In the genomic region with DNA sequence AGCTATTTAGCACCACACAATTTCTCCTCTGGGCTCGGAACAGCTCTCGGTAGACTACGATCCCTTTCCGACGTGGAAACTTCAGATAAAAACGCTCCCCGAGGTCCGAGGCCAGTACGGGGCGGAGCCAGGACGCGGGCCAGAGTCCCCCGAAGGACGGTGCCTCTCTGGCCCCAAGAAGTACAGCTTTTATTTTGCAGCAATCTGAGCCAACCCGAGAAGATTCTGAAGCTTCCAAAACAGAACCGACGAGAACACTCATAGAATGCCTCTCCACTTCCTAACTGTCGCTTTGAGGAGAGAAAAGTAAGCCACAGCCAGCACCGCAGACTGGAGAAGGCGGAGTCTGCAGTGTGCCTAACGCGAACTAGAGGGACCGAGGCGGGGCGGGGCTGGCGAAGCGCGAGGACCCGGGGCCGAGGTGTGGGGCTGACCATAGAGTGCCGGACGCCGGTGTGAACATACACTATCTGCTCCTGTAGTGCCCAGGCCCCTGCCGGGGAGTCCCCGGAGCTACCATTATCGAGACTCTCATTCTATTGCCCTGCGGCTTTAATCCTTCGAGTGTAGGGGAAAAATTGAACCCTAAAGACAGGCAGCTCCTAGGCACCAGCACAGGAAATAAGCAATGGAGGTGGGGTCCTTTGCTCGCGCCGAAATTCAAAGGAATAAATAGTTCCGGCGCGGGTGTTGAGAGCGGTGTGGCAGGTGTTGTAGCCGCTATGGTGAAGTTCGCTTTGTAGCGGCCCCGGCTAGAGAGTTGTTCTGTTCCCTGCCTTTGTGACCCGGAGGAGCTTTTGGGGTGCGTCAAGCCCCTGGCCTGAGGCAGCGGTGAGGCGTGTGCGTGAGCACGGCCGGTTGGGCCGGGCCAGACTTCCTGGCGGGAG, we compare ENCODE assay signal across 1 cellular context.
A peak's percentile ranks its signal among the peaks of the same experiment; 100 is the strongest.
TF ChIP-seq lines count a peak whose summit lies in the region.

Gene SMC2, plus strand, starts transcription at position 663 of the 887 bp plus-strand sequence. CDS start 1,076 bp downstream, outside the sequence.

TF ChIP-seq in K562, 482 proteins besides CTCF, POLR2A, EP300 and RAD21 (continued from another document):
- TF ChIP-seq, protein P1, sequence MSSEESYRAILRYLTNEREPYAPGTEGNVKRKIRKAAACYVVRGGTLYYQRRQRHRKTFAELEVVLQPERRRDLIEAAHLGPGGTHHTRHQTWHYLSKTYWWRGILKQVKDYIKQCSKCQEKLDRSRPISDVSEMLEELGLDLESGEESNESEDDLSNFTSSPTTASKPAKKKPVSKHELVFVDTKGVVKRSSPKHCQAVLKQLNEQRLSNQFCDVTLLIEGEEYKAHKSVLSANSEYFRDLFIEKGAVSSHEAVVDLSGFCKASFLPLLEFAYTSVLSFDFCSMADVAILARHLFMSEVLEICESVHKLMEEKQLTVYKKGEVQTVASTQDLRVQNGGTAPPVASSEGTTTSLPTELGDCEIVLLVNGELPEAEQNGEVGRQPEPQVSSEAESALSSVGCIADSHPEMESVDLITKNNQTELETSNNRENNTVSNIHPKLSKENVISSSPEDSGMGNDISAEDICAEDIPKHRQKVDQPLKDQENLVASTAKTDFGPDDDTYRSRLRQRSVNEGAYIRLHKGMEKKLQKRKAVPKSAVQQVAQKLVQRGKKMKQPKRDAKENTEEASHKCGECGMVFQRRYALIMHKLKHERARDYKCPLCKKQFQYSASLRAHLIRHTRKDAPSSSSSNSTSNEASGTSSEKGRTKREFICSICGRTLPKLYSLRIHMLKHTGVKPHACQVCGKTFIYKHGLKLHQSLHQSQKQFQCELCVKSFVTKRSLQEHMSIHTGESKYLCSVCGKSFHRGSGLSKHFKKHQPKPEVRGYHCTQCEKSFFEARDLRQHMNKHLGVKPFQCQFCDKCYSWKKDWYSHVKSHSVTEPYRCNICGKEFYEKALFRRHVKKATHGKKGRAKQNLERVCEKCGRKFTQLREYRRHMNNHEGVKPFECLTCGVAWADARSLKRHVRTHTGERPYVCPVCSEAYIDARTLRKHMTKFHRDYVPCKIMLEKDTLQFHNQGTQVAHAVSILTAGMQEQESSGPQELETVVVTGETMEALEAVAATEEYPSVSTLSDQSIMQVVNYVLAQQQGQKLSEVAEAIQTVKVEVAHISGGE (CRISPR knock-in tag; IDR thresholded peaks at IDR 0.05), result peak in 1 of 3 experiments; percentile 79; a peak in 2 of 6 replicates
- TF ChIP-seq HDAC8 (tag; IDR thresholded peaks at IDR 0.05) (no peak), ZFX (CRISPR knock-in tag; IDR thresholded peaks at IDR 0.05) (peak; percentile 86), TBP (optimal IDR thresholded peaks at IDR 0.05; ENCODE audit: low read depth, low read length) (peak; percentile 93), TAF9B (IDR thresholded peaks at IDR 0.05; ENCODE audit: partially characterized antibody) (peak; percentile 40), ZNF311 (CRISPR knock-in tag; IDR thresholded peaks at IDR 0.05) (no peak), CREM (IDR thresholded peaks at IDR 0.05; ENCODE audit: low read depth) (peak; percentile 39; the same call in 1 of the 2 replicates), ZNF23 (CRISPR knock-in tag; IDR thresholded peaks at IDR 0.05) (no peak), CEBPZ (IDR thresholded peaks at IDR 0.05; ENCODE audit: borderline replicate concordance, low read depth, low read length) (no peak)
- TF ChIP-seq, protein P2, sequence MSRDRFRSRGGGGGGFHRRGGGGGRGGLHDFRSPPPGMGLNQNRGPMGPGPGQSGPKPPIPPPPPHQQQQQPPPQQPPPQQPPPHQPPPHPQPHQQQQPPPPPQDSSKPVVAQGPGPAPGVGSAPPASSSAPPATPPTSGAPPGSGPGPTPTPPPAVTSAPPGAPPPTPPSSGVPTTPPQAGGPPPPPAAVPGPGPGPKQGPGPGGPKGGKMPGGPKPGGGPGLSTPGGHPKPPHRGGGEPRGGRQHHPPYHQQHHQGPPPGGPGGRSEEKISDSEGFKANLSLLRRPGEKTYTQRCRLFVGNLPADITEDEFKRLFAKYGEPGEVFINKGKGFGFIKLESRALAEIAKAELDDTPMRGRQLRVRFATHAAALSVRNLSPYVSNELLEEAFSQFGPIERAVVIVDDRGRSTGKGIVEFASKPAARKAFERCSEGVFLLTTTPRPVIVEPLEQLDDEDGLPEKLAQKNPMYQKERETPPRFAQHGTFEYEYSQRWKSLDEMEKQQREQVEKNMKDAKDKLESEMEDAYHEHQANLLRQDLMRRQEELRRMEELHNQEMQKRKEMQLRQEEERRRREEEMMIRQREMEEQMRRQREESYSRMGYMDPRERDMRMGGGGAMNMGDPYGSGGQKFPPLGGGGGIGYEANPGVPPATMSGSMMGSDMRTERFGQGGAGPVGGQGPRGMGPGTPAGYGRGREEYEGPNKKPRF (IDR thresholded peaks at IDR 0.05; ENCODE audit: low read depth, low read length), result no peak
- TF ChIP-seq, protein P3, sequence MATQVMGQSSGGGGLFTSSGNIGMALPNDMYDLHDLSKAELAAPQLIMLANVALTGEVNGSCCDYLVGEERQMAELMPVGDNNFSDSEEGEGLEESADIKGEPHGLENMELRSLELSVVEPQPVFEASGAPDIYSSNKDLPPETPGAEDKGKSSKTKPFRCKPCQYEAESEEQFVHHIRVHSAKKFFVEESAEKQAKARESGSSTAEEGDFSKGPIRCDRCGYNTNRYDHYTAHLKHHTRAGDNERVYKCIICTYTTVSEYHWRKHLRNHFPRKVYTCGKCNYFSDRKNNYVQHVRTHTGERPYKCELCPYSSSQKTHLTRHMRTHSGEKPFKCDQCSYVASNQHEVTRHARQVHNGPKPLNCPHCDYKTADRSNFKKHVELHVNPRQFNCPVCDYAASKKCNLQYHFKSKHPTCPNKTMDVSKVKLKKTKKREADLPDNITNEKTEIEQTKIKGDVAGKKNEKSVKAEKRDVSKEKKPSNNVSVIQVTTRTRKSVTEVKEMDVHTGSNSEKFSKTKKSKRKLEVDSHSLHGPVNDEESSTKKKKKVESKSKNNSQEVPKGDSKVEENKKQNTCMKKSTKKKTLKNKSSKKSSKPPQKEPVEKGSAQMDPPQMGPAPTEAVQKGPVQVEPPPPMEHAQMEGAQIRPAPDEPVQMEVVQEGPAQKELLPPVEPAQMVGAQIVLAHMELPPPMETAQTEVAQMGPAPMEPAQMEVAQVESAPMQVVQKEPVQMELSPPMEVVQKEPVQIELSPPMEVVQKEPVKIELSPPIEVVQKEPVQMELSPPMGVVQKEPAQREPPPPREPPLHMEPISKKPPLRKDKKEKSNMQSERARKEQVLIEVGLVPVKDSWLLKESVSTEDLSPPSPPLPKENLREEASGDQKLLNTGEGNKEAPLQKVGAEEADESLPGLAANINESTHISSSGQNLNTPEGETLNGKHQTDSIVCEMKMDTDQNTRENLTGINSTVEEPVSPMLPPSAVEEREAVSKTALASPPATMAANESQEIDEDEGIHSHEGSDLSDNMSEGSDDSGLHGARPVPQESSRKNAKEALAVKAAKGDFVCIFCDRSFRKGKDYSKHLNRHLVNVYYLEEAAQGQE (CRISPR knock-in tag; IDR thresholded peaks at IDR 0.05; ENCODE audit: low read depth), result peak; percentile 12; the same call in 1 of the 2 replicates
TF ChIP-seq in K562: peak in this region for 107.
